In the genomic region with DNA sequence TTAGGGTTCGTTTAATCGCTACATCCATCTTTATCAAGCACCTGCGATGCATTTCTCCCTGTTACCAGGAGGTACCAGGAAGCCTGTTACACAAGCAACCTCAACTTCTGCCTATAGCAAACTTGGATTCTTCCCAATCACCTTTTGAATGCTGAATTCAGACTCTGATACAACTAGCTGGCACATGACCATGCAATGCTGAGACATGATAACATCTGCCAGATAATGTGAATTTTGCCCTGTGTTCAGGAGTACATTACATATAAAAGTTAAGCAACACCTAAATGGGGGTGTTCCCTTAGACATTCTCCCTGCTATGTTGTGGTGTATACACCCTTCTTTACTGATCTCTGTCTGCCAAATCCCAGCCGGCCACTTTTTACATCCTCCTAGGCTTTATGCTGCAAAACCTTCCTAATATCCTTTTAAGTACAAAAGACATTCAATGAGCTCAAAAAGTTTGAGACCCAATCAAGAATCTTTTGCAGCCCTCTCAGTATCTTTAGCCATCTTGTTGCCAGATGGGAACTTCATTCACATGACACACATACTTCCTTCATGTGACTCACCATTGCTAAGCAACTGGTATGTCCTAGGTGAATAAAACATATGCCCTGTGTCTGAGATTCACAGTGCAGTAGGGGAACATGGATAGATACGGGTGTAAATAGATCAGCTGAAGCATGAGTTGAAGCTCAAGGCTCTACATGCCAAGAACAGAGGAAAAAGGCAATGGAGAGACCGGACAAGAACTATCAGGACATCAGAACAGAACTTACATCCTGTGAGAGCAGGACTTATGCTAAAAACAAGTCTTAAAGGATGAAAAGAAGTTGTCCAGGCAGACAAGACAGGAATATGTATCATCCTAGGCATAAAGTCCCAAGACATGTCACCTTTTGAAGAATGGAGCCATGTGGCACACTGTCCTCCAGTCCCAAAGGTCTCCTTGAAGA, we compare ENCODE assay signal across 9 cellular contexts.
A peak's percentile ranks its signal among the peaks of the same experiment; 100 is the strongest.
DNase-seq lines count a peak whose midpoint lies in the region; ATAC-seq, FAIRE-seq and TF ChIP-seq lines count a peak whose summit lies in the region.
"Had no signal": no experiment of that assay in that cellular context is flagged by ENCODE, and none has a peak within 500 bp of the region (broad histone marks: within the 10 kb centered on the region; RNA-seq: fewer than 3 reads in every experiment).

No MANE protein-coding gene starts in this region.

- no peak overlapping the region for H3K27ac Mint-ChIP-seq in activated naive CD8-positive, alpha-beta T cell
- H3K27ac Mint-ChIP-seq in endodermal cell: no peak overlapping the region

- WGBS in GM23248 (ENCODE audit: low coverage in 1 of 2, low lambda C conversion rate in 2 of 2, missing lambda C conversion rate in 2 of 2), 2 experiments: 25 to 30% methylated on average over 6 of the region's 6 CpGs
- WGBS in smooth muscle cell (ENCODE audit: low lambda C conversion rate): 86% methylated on average over 6 of the region's 6 CpGs
- WGBS in spleen, 5 donors: 88 to 96% (median 92%) methylated on average over 6 of the region's 6 CpGs
- WGBS in endodermal cell (ENCODE audit: insufficient coverage in 1 of 2, insufficient read length in 1 of 2), 2 experiments: 90 to 98% methylated on average over 6 of the region's 6 CpGs

- TF ChIP-seq POLR2A in spleen (IDR thresholded peaks at IDR 0.05) (no peak), GM12892 (IDR thresholded peaks at IDR 0.05; ENCODE audit: low read depth, low read length) (no peak)

- intact Hi-C loops in left cardiac atrium (cut with DNase I): loop anchor here (1.0 to 5.0 kb wide), 3 partner anchors 60 to 84 kb away; partner anchors contain the start of gene ZHX3 (in 1 of the 2)
- intact Hi-C loops in spleen (cut with DNase I; ENCODE audit: low total_unique reads): loop anchor here (10.0 kb wide), 1 partner anchor 102 kb away; no protein-coding TSS in a partner anchor

- H3K9ac ChIP-seq in GM23248: peak overlapping the region; percentile 82
- peak overlapping the region; percentile 70 for H3K9ac ChIP-seq in smooth muscle cell (ENCODE audit: low read depth)
- no peak overlapping the region for H3K9ac ChIP-seq in endodermal cell (ENCODE audit: extremely low read depth, low read length, poor library complexity, severe bottlenecking)

- H3K9me3 ChIP-seq in GM23248 (ENCODE audit: low read depth): no peaks in the 10 kb centered on the region
- no peaks in the 10 kb centered on the region for H3K9me3 ChIP-seq in smooth muscle cell (replicated peaks; ENCODE audit: low read depth)
- no peaks in the 10 kb centered on the region for H3K9me3 ChIP-seq in spleen
- no peaks in the 10 kb centered on the region for H3K9me3 ChIP-seq in endodermal cell (ENCODE audit: control insufficient read depth, low read length)

- TF ChIP-seq CTCF in smooth muscle cell (IDR thresholded peaks at IDR 0.05; ENCODE audit: borderline replicate concordance, insufficient read depth, poor library complexity, severe bottlenecking) (no peak), spleen (IDR thresholded peaks at IDR 0.05 in 8 of 11, conservative IDR thresholded peaks at IDR 0.05 in 3 of 11) (no peak), endodermal cell (conservative IDR thresholded peaks at IDR 0.05) (no peak)

- peak overlapping the region; percentile 76 for H3K4me2 ChIP-seq in GM23248 (ENCODE audit: unreplicated experiment)
- H3K4me2 ChIP-seq in smooth muscle cell: peak overlapping the region; percentile 33

- no peaks in the 10 kb centered on the region for H4K20me1 ChIP-seq in GM23248 (ENCODE audit: insufficient read depth)
- H4K20me1 ChIP-seq in smooth muscle cell (ENCODE audit: low read depth): no peaks in the 10 kb centered on the region

- peak overlapping the region; percentile 58 for H3K4me3 Mint-ChIP-seq in activated naive CD8-positive, alpha-beta T cell
- H3K4me3 Mint-ChIP-seq in endodermal cell: no peak overlapping the region

- ATAC-seq in left cardiac atrium: peak; percentile 8 to 69

- H3K9me3 Mint-ChIP-seq in activated naive CD8-positive, alpha-beta T cell (ENCODE audit: low read depth): no peaks in the 10 kb centered on the region
- no peaks in the 10 kb centered on the region for H3K9me3 Mint-ChIP-seq in endodermal cell

- peaks cover 30% of the 10 kb centered on the region for H3K4me1 Mint-ChIP-seq in activated naive CD8-positive, alpha-beta T cell (ENCODE audit: low read depth)
- no peaks in the 10 kb centered on the region for H3K4me1 Mint-ChIP-seq in endodermal cell

- in situ Hi-C loops in GM23248 (cut with MboI): no loop called here

- no peak for FAIRE-seq in GM12892 (lab: Jason Lieb, UNC)
- FAIRE-seq: TTC549 had no signal

- H3K4me3 ChIP-seq in GM23248 (peak overlapping the region; percentile 61), smooth muscle cell (no peak overlapping the region), spleen (peak overlapping the region in 1 of 8 donors; percentile 22), endodermal cell (ENCODE audit: low read length) (no peak overlapping the region)

- H3K27me3 ChIP-seq in GM23248 (replicated peaks; ENCODE audit: insufficient read depth) (no peaks in the 10 kb centered on the region), smooth muscle cell (ENCODE audit: low read depth) (no peaks in the 10 kb centered on the region), spleen (replicated peaks in 1 of 7) (no peaks in the 10 kb centered on the region), endodermal cell (ENCODE audit: control insufficient read depth, insufficient read depth, low read length, poor library complexity, severe bottlenecking) (no peaks in the 10 kb centered on the region)

- peak; percentile 95 for DNase-seq in GM23248
- no peak for DNase-seq in left cardiac atrium
- no peak for DNase-seq in smooth muscle cell (lab: John Stamatoyannopoulos, UW; ENCODE audit: unreplicated experiment)
- no peak for DNase-seq in spleen
- no peak for DNase-seq in effector CD4-positive, alpha-beta T cell
- no peak for DNase-seq in endodermal cell
- no peak for DNase-seq in GM12892 (ENCODE audit: insufficient read length)

- H2AFZ ChIP-seq in GM23248 (peak overlapping the region; percentile 11; the same call in 1 of the 2 replicates), smooth muscle cell (ENCODE audit: low read depth) (no peak overlapping the region)

- H3F3A ChIP-seq in GM23248 (ENCODE audit: insufficient read depth): peaks cover 44% of the 10 kb centered on the region
- H3F3A ChIP-seq in smooth muscle cell (ENCODE audit: low read depth): no peaks in the 10 kb centered on the region

- peaks cover 2% of the 10 kb centered on the region for H3K36me3 Mint-ChIP-seq in activated naive CD8-positive, alpha-beta T cell
- no peaks in the 10 kb centered on the region for H3K36me3 Mint-ChIP-seq in endodermal cell (ENCODE audit: low read depth)

- H3K27ac ChIP-seq in GM23248 (peak overlapping the region; percentile 89), smooth muscle cell (ENCODE audit: low read depth) (peak overlapping the region; percentile 89), spleen (peak overlapping the region in 1 of 8 donors; percentile 32), endodermal cell (ENCODE audit: low read depth, low read length) (no peak overlapping the region)

- H3K79me2 ChIP-seq in GM23248 (ENCODE audit: insufficient read depth) (peaks cover 74% of the 10 kb centered on the region), smooth muscle cell (ENCODE audit: low read depth) (no peaks in the 10 kb centered on the region)

- no peaks in the 10 kb centered on the region for H3K27me3 Mint-ChIP-seq in activated naive CD8-positive, alpha-beta T cell
- no peaks in the 10 kb centered on the region for H3K27me3 Mint-ChIP-seq in endodermal cell (ENCODE audit: insufficient read depth)

- H3K9me2 ChIP-seq in GM23248 (ENCODE audit: insufficient read depth): no peaks in the 10 kb centered on the region

- H3K36me3 ChIP-seq in GM23248 (ENCODE audit: low read depth): no peaks in the 10 kb centered on the region
- H3K36me3 ChIP-seq in smooth muscle cell (ENCODE audit: low read depth): no peaks in the 10 kb centered on the region
- no peaks in the 10 kb centered on the region for H3K36me3 ChIP-seq in spleen
- H3K36me3 ChIP-seq in endodermal cell (ENCODE audit: control insufficient read depth, insufficient read depth, low read length): no peaks in the 10 kb centered on the region

- H3K4me1 ChIP-seq in GM23248 (ENCODE audit: insufficient read depth) (peaks cover 43% of the 10 kb centered on the region), smooth muscle cell (ENCODE audit: low read depth) (no peaks in the 10 kb centered on the region), spleen (peaks cover 0 to 40% (median 15%) of the 10 kb centered on the region in 6 donors), endodermal cell (ENCODE audit: control insufficient read depth, insufficient read depth, low read length) (no peaks in the 10 kb centered on the region)
